Comparison of ENCODE assay signal across 19 cellular contexts in genomic region chr2:150505178-150505577, GRCh38.
"Had no signal": no experiment of that assay in that cellular context is flagged by ENCODE, and none has a peak within 500 bp of the region (broad histone marks: within the 10 kb centered on the region; RNA-seq: fewer than 3 reads in every experiment).

No MANE protein-coding gene starts in this region.

- H3K27ac ChIP-seq: RWPE1 had no signal

- H3K36me3 ChIP-seq: MG63 had no signal

- DNase-seq: Karpas-422, KG1, MG63, NCI-H1092 treated with DMSO at 0.1 percent for 48 hours, NCI-H1436, NCI-H187, NCI-H2029, NCI-H2081 treated with DMSO at 0.1 percent for 48 hours, NCI-H2171, NCI-H226, NCI-H446, NCI-H510A, NCI-H524 treated with DMSO at 0.1 percent for 48 hours, NCI-H69, NCI-H774, SHP77, SK-N-SH, SW 1271 had no signal

- H3K9ac ChIP-seq: SK-N-SH had no signal

- H3K27me3 ChIP-seq: MG63 had no signal

- H3K9me3 ChIP-seq: MG63, SK-N-SH had no signal

- H3K4me2 ChIP-seq: SK-N-SH had no signal

- H3K4me3 ChIP-seq: MG63 had no signal
